ENCODE assay signal across 8 cellular contexts in the genomic region with DNA sequence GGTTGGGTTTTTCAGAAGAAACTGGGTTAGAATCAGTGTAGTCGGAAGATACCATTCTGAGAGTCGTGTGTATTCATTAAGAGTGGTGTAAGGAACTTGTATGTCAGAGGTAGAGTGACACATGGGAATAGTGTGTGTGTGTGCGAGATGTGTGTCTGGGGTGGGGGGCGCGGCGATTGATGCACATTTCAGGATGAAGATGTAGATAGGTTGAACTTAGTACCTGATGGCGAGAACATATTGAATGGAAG. TPM values are rescaled to one million over a fixed set of nuclear protein-coding genes. Genes with fewer than 3 reads are reported as not detected.
DNase-seq lines count a peak whose midpoint lies in the region; ATAC-seq and TF ChIP-seq lines count a peak whose summit lies in the region.

No MANE protein-coding gene starts in this region.

- no peaks in the 10 kb centered on the region for H3K27me3 Mint-ChIP-seq in progenitor cell of endocrine pancreas

- no peaks in the 10 kb centered on the region for H3K9me3 ChIP-seq in esophagus muscularis mucosa

- H3K27me3 ChIP-seq in esophagus muscularis mucosa: no peaks in the 10 kb centered on the region

- DNase-seq in ELR (ENCODE audit: low read depth) (peak; percentile 25), RWPE1 (ENCODE audit: low spot score) (no peak), esophagus muscularis mucosa (ENCODE audit: extremely low spot score) (no peak), progenitor cell of endocrine pancreas (ENCODE audit: low spot score, unreplicated experiment) (no peak), NCI-H774 (lab: John Stamatoyannopoulos, UW) (no peak), 8988T (no peak)

- H3K4me3 Mint-ChIP-seq in progenitor cell of endocrine pancreas (ENCODE audit: low read depth): peak overlapping the region; percentile 82

- TF ChIP-seq EP300 in esophagus muscularis mucosa (IDR thresholded peaks at IDR 0.05): no peak

- H3K4me1 ChIP-seq in esophagus muscularis mucosa: peaks cover 40 to 51% (median 48%) of the 10 kb centered on the region in 4 donors

- no peaks in the 10 kb centered on the region for H3K9me3 Mint-ChIP-seq in progenitor cell of endocrine pancreas (ENCODE audit: low read depth)

- peaks cover 16% of the 10 kb centered on the region for H3K4me1 Mint-ChIP-seq in progenitor cell of endocrine pancreas (ENCODE audit: low read depth)

- H3K27ac ChIP-seq in RWPE1 (peak overlapping the region; percentile 97), esophagus muscularis mucosa (replicated peaks in 1 of 4) (peak overlapping the region in 3 of 4 donors; percentile 95 to 98 (median 96))

- peak overlapping the region; percentile 90 to 98 (median 94) for H3K4me3 ChIP-seq in esophagus muscularis mucosa

- TF ChIP-seq POLR2A in esophagus muscularis mucosa (IDR thresholded peaks at IDR 0.05; ENCODE audit: low read depth): no peak

- no peak for ATAC-seq in HG03342 (IDR thresholded peaks at IDR 0.05; ENCODE audit: unreplicated experiment)
- no peak for ATAC-seq in HG03280 (IDR thresholded peaks at IDR 0.05; ENCODE audit: unreplicated experiment)

- TF ChIP-seq CTCF in RWPE1 (conservative IDR thresholded peaks at IDR 0.05; ENCODE audit: low read depth) (no peak), esophagus muscularis mucosa (IDR thresholded peaks at IDR 0.05) (no peak), progenitor cell of endocrine pancreas (IDR thresholded peaks at IDR 0.05; ENCODE audit: unreplicated experiment) (no peak)

- POLR2A ChIA-PET in RWPE1 (lab: Yijun Ruan, JAX; ENCODE audit: low non-redundant PET): no interaction called here

- H3K36me3 Mint-ChIP-seq in progenitor cell of endocrine pancreas (ENCODE audit: insufficient read depth): no peaks in the 10 kb centered on the region

- no peaks in the 10 kb centered on the region for H3K36me3 ChIP-seq in esophagus muscularis mucosa

- intact Hi-C loops in esophagus muscularis mucosa (cut with DNase I): loop anchor here (5.0 kb wide), 3 partner anchors 69 to 191 kb away; no protein-coding TSS in a partner anchor

- 34% methylated on average over 7 of the region's 7 CpGs for WGBS in esophagus muscularis mucosa

- H3K27ac Mint-ChIP-seq in progenitor cell of endocrine pancreas: peak overlapping the region; percentile 93

- CTCF ChIA-PET in RWPE1 (lab: Yijun Ruan, JAX): no interaction called here

RNA-seq across cellular contexts. Expression of a gene that starts 0.9 kb away (rescaled TPM):
- total RNA-seq in esophagus muscularis mucosa (10 to 100 TPM; 27.7 to 34.7 (median 32.7) TPM), progenitor cell of endocrine pancreas (71.8 and 75.8 TPM in 2 replicates)

RNA-seq across cellular contexts. Expression of a gene that starts 55.0 kb away (rescaled TPM):
- total RNA-seq in esophagus muscularis mucosa (1 to 10 TPM; 1.7 to 2.8 (median 2.4) TPM), progenitor cell of endocrine pancreas (3.1 and 3.3 TPM in 2 replicates)
